8 cellular contexts compared by ENCODE assay signal in genomic region chr9:94029932-94030317, GRCh38. TPM values are rescaled to one million over a fixed set of nuclear protein-coding genes. Genes with fewer than 3 reads are reported as not detected.
A peak's percentile ranks its signal among the peaks of the same experiment; 100 is the strongest.
DNase-seq lines count a peak whose midpoint lies in the region; ATAC-seq lines count a peak whose summit lies in the region.

No MANE protein-coding gene starts in this region.

- peaks cover 4% of the 10 kb centered on the region for H3K27me3 Mint-ChIP-seq in T-helper 2 cell treated with Interferon-gamma antibody and Interleukin-4, amounts not matched to agents 5 μg/mL and 100 μg/mL, for 36 hours (ENCODE audit: low read depth)
- H3K27me3 Mint-ChIP-seq in activated CD8-positive, alpha-beta T cell treated with anti-CD3 and anti-CD28 coated beads, Interleukin-2, amount 10 ng/mL, durations not matched to agents 7 days and 5 days (ENCODE audit: low read depth), result peaks cover 10% of the 10 kb centered on the region

- H3K4me3 ChIP-seq in iPS-20b (ENCODE audit: low read length) (peak overlapping the region; percentile 75), stomach smooth muscle (ENCODE audit: low read length in 2 of 2) (peak overlapping the region; percentile 65 to 96)

- H3K4me3 Mint-ChIP-seq in T-helper 2 cell treated with Interferon-gamma antibody and Interleukin-4, amounts not matched to agents 5 μg/mL and 100 μg/mL, for 36 hours, result peak overlapping the region; percentile 100
- H3K4me3 Mint-ChIP-seq in activated CD8-positive, alpha-beta T cell treated with anti-CD3 and anti-CD28 coated beads, Interleukin-2, amount 10 ng/mL, durations not matched to agents 7 days and 5 days, result peak overlapping the region; percentile 95

- H3K4me1 ChIP-seq in iPS-20b (ENCODE audit: insufficient read depth, low read length) (no peaks in the 10 kb centered on the region), stomach smooth muscle (ENCODE audit: control insufficient read depth, insufficient read depth, low read length) (peaks cover 12% of the 10 kb centered on the region)

- CTCF ChIA-PET in activated CD8-positive, alpha-beta T cell treated with anti-CD3 and anti-CD28 coated beads, Interleukin-2, amount 10 ng/mL, durations not matched to agents 7 days and 5 days (lab: Charles Lee), result interaction anchor here (0.6 to 1.0 kb wide), 2 partner anchors 16 to 35 kb away, joined by 3 to 7 read pairs; no protein-coding TSS in a partner anchor

- ATAC-seq in activated CD8-positive, alpha-beta T cell treated with anti-CD3 and anti-CD28 coated beads, Interleukin-2, amount 10 ng/mL, durations not matched to agents 7 days and 5 days, result no peak

- peak overlapping the region; percentile 98 for H3K27ac Mint-ChIP-seq in T-helper 2 cell treated with Interferon-gamma antibody and Interleukin-4, amounts not matched to agents 5 μg/mL and 100 μg/mL, for 36 hours
- peak overlapping the region; percentile 97 for H3K27ac Mint-ChIP-seq in activated CD8-positive, alpha-beta T cell treated with anti-CD3 and anti-CD28 coated beads, Interleukin-2, amount 10 ng/mL, durations not matched to agents 7 days and 5 days

- H3K9me3 Mint-ChIP-seq in T-helper 2 cell treated with Interferon-gamma antibody and Interleukin-4, amounts not matched to agents 5 μg/mL and 100 μg/mL, for 36 hours, result peaks cover 12% of the 10 kb centered on the region
- peaks cover 2% of the 10 kb centered on the region for H3K9me3 Mint-ChIP-seq in activated CD8-positive, alpha-beta T cell treated with anti-CD3 and anti-CD28 coated beads, Interleukin-2, amount 10 ng/mL, durations not matched to agents 7 days and 5 days (ENCODE audit: insufficient read depth)

- H3K9me3 ChIP-seq in iPS-20b (ENCODE audit: insufficient read depth, low read depth, low read length) (peaks cover 17% of the 10 kb centered on the region), stomach smooth muscle (ENCODE audit: control insufficient read depth in 2 of 2, low read length in 2 of 2) (no peaks in the 10 kb centered on the region)

- peak overlapping the region; percentile 84; the same call in 1 of the 2 replicates for H3K9ac ChIP-seq in iPS-20b (ENCODE audit: low read depth, low read length)
- H3K9ac ChIP-seq in stomach smooth muscle (ENCODE audit: low read length in 2 of 2), result peak overlapping the region; percentile 68 to 75

- H3K27ac ChIP-seq in iPS-20b (ENCODE audit: low read length) (no peak overlapping the region), stomach smooth muscle (ENCODE audit: low read length) (peak overlapping the region; percentile 46)

- peaks cover 14% of the 10 kb centered on the region for H3K4me1 Mint-ChIP-seq in T-helper 2 cell treated with Interferon-gamma antibody and Interleukin-4, amounts not matched to agents 5 μg/mL and 100 μg/mL, for 36 hours (ENCODE audit: low read depth)
- peaks cover 21% of the 10 kb centered on the region for H3K4me1 Mint-ChIP-seq in activated CD8-positive, alpha-beta T cell treated with anti-CD3 and anti-CD28 coated beads, Interleukin-2, amount 10 ng/mL, durations not matched to agents 7 days and 5 days (ENCODE audit: low read depth)

- H3K36me3 ChIP-seq in iPS-20b (ENCODE audit: insufficient read depth, low read depth, low read length), result no peaks in the 10 kb centered on the region
- H3K36me3 ChIP-seq in stomach smooth muscle (ENCODE audit: control insufficient read depth in 2 of 2, insufficient read depth in 2 of 2, low read length in 2 of 2), result no peaks in the 10 kb centered on the region

- POLR2A ChIA-PET in activated CD8-positive, alpha-beta T cell treated with anti-CD3 and anti-CD28 coated beads, Interleukin-2, amount 10 ng/mL, durations not matched to agents 7 days and 5 days (lab: Charles Lee), result interaction anchor here (0.6 kb wide), 1 partner anchor 11 kb away, joined by 3 read pairs; no protein-coding TSS in a partner anchor

- DNase-seq in T-helper 2 cell treated with Interferon-gamma antibody and Interleukin-4, amounts not matched to agents 5 μg/mL and 100 μg/mL, for 36 hours (ENCODE audit: low spot score), result no peak
- no peak for DNase-seq in T-helper 2 cell
- no peak for DNase-seq in activated CD8-positive, alpha-beta T cell treated with anti-CD3 and anti-CD28 coated beads, Interleukin-2, amount 10 ng/mL, durations not matched to agents 7 days and 5 days
- no peak for DNase-seq in NCI-H1105 (lab: John Stamatoyannopoulos, UW)
- DNase-seq in cortex of kidney (lab: John Stamatoyannopoulos, UW), result no peak
- no peak for DNase-seq in MV-4-11 (lab: John Stamatoyannopoulos, UW)

- H3K27me3 ChIP-seq in iPS-20b (ENCODE audit: insufficient read depth, low read length) (peaks cover 23% of the 10 kb centered on the region), stomach smooth muscle (ENCODE audit: control insufficient read depth in 1 of 2, insufficient read depth in 2 of 2, low read length in 2 of 2) (no peaks in the 10 kb centered on the region)

- peaks cover 3% of the 10 kb centered on the region for H3K36me3 Mint-ChIP-seq in T-helper 2 cell treated with Interferon-gamma antibody and Interleukin-4, amounts not matched to agents 5 μg/mL and 100 μg/mL, for 36 hours (ENCODE audit: low read depth)
- peaks cover 11% of the 10 kb centered on the region for H3K36me3 Mint-ChIP-seq in activated CD8-positive, alpha-beta T cell treated with anti-CD3 and anti-CD28 coated beads, Interleukin-2, amount 10 ng/mL, durations not matched to agents 7 days and 5 days (ENCODE audit: low read depth)

RNA-seq across cellular contexts. Expression of gene PTPDC1, which starts 54.3 kb away (rescaled TPM):
- 1 to 10 TPM; 5.5 to 5.7 TPM for total RNA-seq in activated CD8-positive, alpha-beta T cell treated with anti-CD3 and anti-CD28 coated beads, Interleukin-2, amount 10 ng/mL, durations not matched to agents 7 days and 5 days
